Comparison of ENCODE assay signal across 20 cellular contexts in the genomic region with DNA sequence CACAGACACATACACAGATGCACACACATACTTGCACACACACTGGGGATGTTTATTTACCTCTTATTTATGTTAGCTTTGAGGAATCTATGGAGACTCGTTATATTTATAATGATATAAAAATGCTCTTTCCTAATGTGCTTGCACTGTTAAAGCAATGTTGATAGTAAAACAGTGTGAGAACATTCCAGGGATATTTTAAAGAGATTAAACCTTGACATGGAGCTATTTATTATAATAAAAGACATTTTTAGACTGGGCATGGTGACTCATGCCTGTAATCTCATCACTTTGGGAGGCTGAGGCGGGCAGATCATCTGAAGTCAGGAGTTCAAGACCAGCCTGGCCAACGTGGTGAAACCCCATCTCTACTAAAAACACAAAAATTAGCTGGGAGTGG.
"Had no signal": no experiment of that assay in that cellular context is flagged by ENCODE, and none has a peak within 500 bp of the region (broad histone marks: within the 10 kb centered on the region; RNA-seq: fewer than 3 reads in every experiment).

No MANE protein-coding gene starts in this region.

- H3K4me3 ChIP-seq: gastrocnemius medialis, left ventricle myocardium inferior, mucosa of descending colon, stomach, vagina had no signal

- H3K27me3 ChIP-seq: gastrocnemius medialis, stomach, vagina had no signal

- H3K9me3 ChIP-seq: gastrocnemius medialis, left ventricle myocardium inferior, mucosa of descending colon, stomach, vagina had no signal

- H3K36me3 ChIP-seq: gastrocnemius medialis, left ventricle myocardium inferior, stomach, vagina had no signal

- ATAC-seq: activated CD4-positive, CD25-positive, alpha-beta regulatory T cell treated with anti-CD3 and anti-CD28 coated beads, Interleukin-2, amount 50 U/mL, for 24 hours; activated CD8-positive, alpha-beta T cell treated with anti-CD3 and anti-CD28 coated beads, Interleukin-2, amount 10 ng/mL, durations not matched to agents 7 days and 5 days; activated naive CD8-positive, alpha-beta T cell treated with anti-CD3 and anti-CD28 coated beads, Interleukin-2, amount 50 U/mL, for 24 hours; gastrocnemius medialis; mucosa of descending colon; right cardiac atrium; stimulated activated effector memory CD8-positive, alpha-beta T cell treated with anti-CD3 and anti-CD28 coated beads, Interleukin-12 subunit alpha, Interleukin-12 subunit beta, amount 100 ng/mL, for 72 hours had no signal

- H3K4me1 ChIP-seq: gastrocnemius medialis, left ventricle myocardium inferior, stomach, vagina had no signal

- H3K27ac ChIP-seq: epithelial cell of prostate, gastrocnemius medialis, left ventricle myocardium inferior, stomach, vagina had no signal

- DNase-seq: activated CD4-positive, alpha-beta T cell treated with anti-CD3 and anti-CD28 coated beads, Interleukin-2, amount 10 ng/mL, durations not matched to agents 7 days and 5 days; activated CD8-positive, alpha-beta T cell treated with anti-CD3 and anti-CD28 coated beads, Interleukin-2, amount 10 ng/mL, durations not matched to agents 7 days and 5 days; activated naive CD4-positive, alpha-beta T cell treated with anti-CD3 and anti-CD28 coated beads, Interleukin-2, amount 10 ng/mL, durations not matched to agents 7 days and 5 days; activated naive CD8-positive, alpha-beta T cell treated with anti-CD3 and anti-CD28 coated beads, Interleukin-2, amount 50 U/mL, for 24 hours; activated T-cell treated with anti-CD3 and anti-CD28 coated beads, Interleukin-2, amount 50 U/mL, for 24 hours; endodermal cell; gastrocnemius medialis; head of caudate nucleus; left ventricle myocardium inferior; mucosa of descending colon; naive B cell; right cardiac atrium; small intestine; stimulated activated CD4-positive, alpha-beta T cell treated with anti-CD3 and anti-CD28 coated beads, Interleukin-4, amount 100 ng/mL, for 1 hour; stomach; T1000 had no signal
